Comparison of ENCODE assay signal across 11 cellular contexts in the genomic region with DNA sequence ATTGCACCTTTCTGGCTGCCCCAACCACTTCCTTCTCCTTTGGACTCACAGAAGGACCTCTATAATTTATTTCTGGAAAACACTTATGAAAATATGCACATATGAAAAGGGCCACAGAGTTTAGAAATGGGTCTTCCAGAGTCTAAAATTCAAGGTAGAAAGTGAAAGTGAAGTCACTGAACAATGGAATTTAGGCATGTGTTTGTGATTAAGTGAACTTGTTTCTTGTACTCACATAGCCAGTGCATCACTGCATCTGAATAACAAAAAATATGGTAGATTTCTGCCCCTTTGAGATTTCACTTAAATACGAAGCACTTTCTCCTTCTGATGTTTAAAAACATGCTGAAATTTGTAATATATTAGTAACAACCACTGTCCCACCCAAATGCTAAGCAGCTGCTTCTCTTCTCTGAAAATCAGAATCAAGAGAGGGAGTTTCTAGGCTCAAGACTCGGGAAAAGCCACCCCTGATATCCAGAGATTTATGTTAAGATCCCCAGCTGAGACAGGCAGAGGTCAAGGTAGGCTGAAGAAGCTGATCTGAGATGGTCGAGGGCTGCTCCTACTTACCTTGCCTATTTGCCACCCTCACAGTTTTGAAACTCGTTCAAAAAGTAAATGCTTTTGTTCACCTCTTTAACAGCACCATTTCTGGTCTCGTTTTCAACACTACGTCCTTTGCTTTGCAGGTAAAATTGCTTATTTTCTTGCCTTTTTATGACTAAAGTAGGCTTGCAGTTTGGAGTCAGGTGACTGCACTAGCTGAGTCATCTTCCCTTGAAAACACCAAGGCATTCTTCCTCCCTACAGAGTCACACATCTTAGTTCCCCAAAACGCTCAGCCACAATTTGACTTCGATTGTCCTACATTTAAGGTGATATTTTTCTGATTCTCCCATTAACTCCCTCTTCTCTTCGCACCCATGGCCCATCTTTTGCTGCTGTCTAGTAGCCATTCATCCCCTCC. TPM values are rescaled to one million over a fixed set of nuclear protein-coding genes. Genes with fewer than 3 reads are reported as not detected.
DNase-seq lines count a peak whose midpoint lies in the region; ATAC-seq and TF ChIP-seq lines count a peak whose summit lies in the region.
"Had no signal": no experiment of that assay in that cellular context is flagged by ENCODE, and none has a peak within 500 bp of the region (broad histone marks: within the 10 kb centered on the region; RNA-seq: fewer than 3 reads in every experiment).

A gene (minus strand): TSS at position 694 of the 970 bp plus-strand sequence. CDS start 17,338 bp downstream, outside the sequence.

- H3K4me1 Mint-ChIP-seq in activated B cell treated with CpG ODN at 0.5 μM for 24 hours, result peaks cover 21% of the 10 kb centered on the region
- H3K4me1 Mint-ChIP-seq: neural crest cell had no signal

- H3K4me3 ChIP-seq in trophoblast cell (ENCODE audit: low read depth, low read length), result no peak within 1 kb of the TSS
- H3K4me3 ChIP-seq: cardiac muscle cell had no signal

- no peaks in the 10 kb centered on the region for H3K27me3 Mint-ChIP-seq in activated B cell treated with CpG ODN at 0.5 μM for 24 hours

- no peak within 1 kb of the TSS for H2BK120ac ChIP-seq in trophoblast cell (ENCODE audit: insufficient read depth, low read length, poor library complexity)

- H3K9me3 ChIP-seq in trophoblast cell (ENCODE audit: insufficient read depth, low read depth, low read length), result no peaks in the 10 kb centered on the region

- no peaks in the 10 kb centered on the region for H3K79me2 ChIP-seq in trophoblast cell (ENCODE audit: control insufficient read depth, insufficient read depth, low read length, poor library complexity)

- H3K4me2 ChIP-seq in trophoblast cell (ENCODE audit: low read length), result no peak within 1 kb of the TSS

- no CpG with 5 or more reads among the region's 9 CpGs for WGBS in trophoblast cell (ENCODE audit: extremely low coverage, insufficient coverage, insufficient read length)

- POLR2A ChIA-PET in activated B cell treated with CpG ODN at 0.5 μM for 24 hours (lab: Charles Lee), result interaction anchor here (0.6 kb wide), 1 partner anchor 18 kb away, joined by 9 read pairs; no protein-coding TSS in a partner anchor

- H3K23ac ChIP-seq in trophoblast cell (ENCODE audit: low read length), result no peak within 1 kb of the TSS

- no peak within 1 kb of the TSS for H4K12ac ChIP-seq in trophoblast cell (ENCODE audit: low read depth, low read length)

- intact Hi-C loops in activated B cell treated with CpG ODN at 0.5 μM for 24 hours (cut with micrococcal nuclease), result loop anchor here (2.0 kb wide), 1 partner anchor 34 kb away; no protein-coding TSS in a partner anchor

- no peak within 1 kb of the TSS for H3K14ac ChIP-seq in trophoblast cell (ENCODE audit: low read length)

- peak within 1 kb of the TSS; percentile 68 for H3K4me3 Mint-ChIP-seq in activated B cell treated with CpG ODN at 0.5 μM for 24 hours
- H3K4me3 Mint-ChIP-seq: neural crest cell had no signal

- H3K4me1 ChIP-seq in trophoblast cell (ENCODE audit: control insufficient read depth in 1 of 2, insufficient read depth in 2 of 2, low read length in 2 of 2), result no peaks in the 10 kb centered on the region

- H2AFZ ChIP-seq in trophoblast cell (ENCODE audit: insufficient read depth, low read length, poor library complexity), result no peak within 1 kb of the TSS

- peaks cover 5% of the 10 kb centered on the region for H3K9me3 Mint-ChIP-seq in activated B cell treated with CpG ODN at 0.5 μM for 24 hours
- H3K9me3 Mint-ChIP-seq: neural crest cell had no signal

- H3K4ac ChIP-seq in trophoblast cell (ENCODE audit: low read depth, low read length), result no peak within 1 kb of the TSS

- no peak within 1 kb of the TSS for H2BK5ac ChIP-seq in trophoblast cell (ENCODE audit: low read depth, low read length, poor library complexity)

- H3K79me1 ChIP-seq in trophoblast cell (ENCODE audit: low read length), result no peaks in the 10 kb centered on the region

- no peak within 1 kb of the TSS for H4K91ac ChIP-seq in trophoblast cell (ENCODE audit: low read depth, low read length)

- no peak within 1 kb of the TSS for H3K9ac ChIP-seq in trophoblast cell (ENCODE audit: low read length)

- CTCF ChIA-PET in activated B cell treated with CpG ODN at 0.5 μM for 24 hours (lab: Charles Lee), result no interaction called here

- no peak within 1 kb of the TSS for H4K8ac ChIP-seq in trophoblast cell (ENCODE audit: low read depth, low read length)

- H3K36me3 Mint-ChIP-seq in activated B cell treated with CpG ODN at 0.5 μM for 24 hours (ENCODE audit: low read depth), result no peaks in the 10 kb centered on the region

- peak; percentile 51 to 55 for ATAC-seq in activated CD4-positive, CD25-positive, alpha-beta regulatory T cell treated with anti-CD3 and anti-CD28 coated beads, Interleukin-2, amount 50 U/mL, for 24 hours
- ATAC-seq in activated B cell treated with CpG ODN at 0.5 μM for 24 hours (ENCODE audit: low read depth) (peak; percentile 71), HG03280 (IDR thresholded peaks at IDR 0.05; ENCODE audit: unreplicated experiment) (no peak)

- no peak within 1 kb of the TSS for H3K27ac ChIP-seq in trophoblast cell (ENCODE audit: low read depth, low read length)
- H3K27ac ChIP-seq: cardiac muscle cell had no signal

- H2AK5ac ChIP-seq in trophoblast cell (ENCODE audit: low read length), result no peak within 1 kb of the TSS

- peak within 1 kb of the TSS; percentile 60 for H3K27ac Mint-ChIP-seq in activated B cell treated with CpG ODN at 0.5 μM for 24 hours

- TF ChIP-seq CTCF in activated B cell treated with CpG ODN at 0.5 μM for 24 hours (IDR thresholded peaks at IDR 0.05), result no peak

- H2BK12ac ChIP-seq in trophoblast cell (ENCODE audit: low read length), result no peak within 1 kb of the TSS

- no peak within 1 kb of the TSS for H3K18ac ChIP-seq in trophoblast cell (ENCODE audit: low read length)

- no peaks in the 10 kb centered on the region for H3K36me3 ChIP-seq in trophoblast cell (ENCODE audit: control insufficient read depth in 1 of 2, insufficient read depth in 2 of 2, low read length in 2 of 2)
- H3K36me3 ChIP-seq: cardiac muscle cell had no signal

- DNase-seq in activated CD4-positive, CD25-positive, alpha-beta regulatory T cell treated with anti-CD3 and anti-CD28 coated beads, Interleukin-2, amount 50 U/mL, for 72 hours, result no peak
- DNase-seq in HS-27A (ENCODE audit: low read depth), result peak; percentile 17
- no peak for DNase-seq in activated B cell treated with CpG ODN at 0.5 μM for 24 hours
- peak; percentile 7 to 31 for DNase-seq in trophoblast cell
- no peak for DNase-seq in NCI-H1105 (lab: John Stamatoyannopoulos, UW)
- DNase-seq in DMS 273 treated with DMSO at 0.1 percent for 48 hours (lab: John Stamatoyannopoulos, UW), result no peak
- DNase-seq: IMR-90 had no signal

- H3K27me3 ChIP-seq in trophoblast cell (ENCODE audit: insufficient read depth, low read length), result no peaks in the 10 kb centered on the region
- H3K27me3 ChIP-seq: cardiac muscle cell had no signal

RNA-seq across cellular contexts. Expression of the gene that starts here (rescaled TPM):
- 0.13 TPM in 1 of 2 replicates, not detected in the other for total RNA-seq in activated B cell treated with CpG ODN at 0.5 μM for 24 hours
- polyA plus RNA-seq in trophoblast cell (2013), result not detected in 2 replicates
- total RNA-seq: cardiac muscle cell, IMR-90, neural crest cell had no signal
- polyA plus RNA-seq: cardiac muscle cell, IMR-90 had no signal

Comparison
In these comparisons a context has a peak if more than half of its experiments do, and no peak if none do; other contexts are left out.
1. Peak in ATAC-seq in activated B cell treated with CpG ODN at 0.5 μM for 24 hours; RNA of the gene not detected or under 1 TPM.
2. DNase-seq: peak in HS-27A (single experiment) and trophoblast cell (2 of 2); none in activated CD4-positive, CD25-positive, alpha-beta regulatory T cell treated with anti-CD3 and anti-CD28 coated beads, Interleukin-2, amount 50 U/mL, for 72 hours (single experiment), activated B cell treated with CpG ODN at 0.5 μM for 24 hours (single experiment), NCI-H1105 (single experiment) and DMS 273 treated with DMSO at 0.1 percent for 48 hours (single experiment).